8 cellular contexts compared by ENCODE assay signal in genomic region chr12:47819902-47820630, GRCh38. TPM values are rescaled to one million over a fixed set of nuclear protein-coding genes. Genes with fewer than 3 reads are reported as not detected.
A peak's percentile ranks its signal among the peaks of the same experiment; 100 is the strongest.
DNase-seq lines count a peak whose midpoint lies in the region; ATAC-seq and TF ChIP-seq lines count a peak whose summit lies in the region.

Gene HDAC7, minus strand, starts transcription at chr12:47819903. Its CDS starts 118 bp downstream, at chr12:47819785.

- H3K27ac Mint-ChIP-seq in IgD-negative memory B cell (peak within 1 kb of the TSS; percentile 95 to 97 (median 96)), progenitor cell of endocrine pancreas (peak within 1 kb of the TSS; percentile 99)

- intact Hi-C loops in T-helper 1 cell treated with Interleukin-12 subunit alpha and Interleukin-12 subunit beta and Interleukin-4 antibody, amounts not matched to agents 30 ng/mL and 1 ng/mL, for 36 hours (cut with micrococcal nuclease) = loop anchor here (1.0 to 10.0 kb wide), 4 partner anchors 13 to 1828 kb away; partner anchors contain the start of genes CCNT1 and SCAF11
- intact Hi-C loops in left ventricle myocardium inferior (cut with micrococcal nuclease) = no loop called here

- H3K4me3 ChIP-seq in left ventricle myocardium inferior = peak within 1 kb of the TSS; percentile 88

- peaks cover 51 to 57% (median 55%) of the 10 kb centered on the region in 3 donors for H3K4me1 Mint-ChIP-seq in IgD-negative memory B cell
- H3K4me1 Mint-ChIP-seq in progenitor cell of endocrine pancreas (ENCODE audit: low read depth) = peaks cover 38% of the 10 kb centered on the region

- DNase-seq in AG20443 (ENCODE audit: low spot score) (peak; percentile 91), GM19238 (ENCODE audit: insufficient read length, low spot score) (peak; percentile 71), left ventricle myocardium inferior (peak; percentile 94), progenitor cell of endocrine pancreas (ENCODE audit: low spot score, unreplicated experiment) (peak; percentile 49)

- no peak for ATAC-seq in HG03565 (IDR thresholded peaks at IDR 0.05; ENCODE audit: unreplicated experiment)

- H3K9me3 Mint-ChIP-seq in IgD-negative memory B cell (no peaks in the 10 kb centered on the region), progenitor cell of endocrine pancreas (ENCODE audit: low read depth) (no peaks in the 10 kb centered on the region)

- H3K4me1 ChIP-seq in left ventricle myocardium inferior = peaks cover 94% of the 10 kb centered on the region

- H3K9me3 ChIP-seq in left ventricle myocardium inferior (replicated peaks) = no peaks in the 10 kb centered on the region

- no peaks in the 10 kb centered on the region for H3K36me3 ChIP-seq in left ventricle myocardium inferior

- H3K4me3 Mint-ChIP-seq in IgD-negative memory B cell (peak within 1 kb of the TSS; percentile 89 to 96 (median 92)), progenitor cell of endocrine pancreas (ENCODE audit: low read depth) (peak within 1 kb of the TSS; percentile 83)

- no peaks in the 10 kb centered on the region for H3K27me3 ChIP-seq in left ventricle myocardium inferior (ENCODE audit: low read depth)

- H3K36me3 Mint-ChIP-seq in IgD-negative memory B cell (peaks cover 4% of the 10 kb centered on the region), progenitor cell of endocrine pancreas (ENCODE audit: insufficient read depth) (no peaks in the 10 kb centered on the region)

- H3K27ac ChIP-seq in angular gyrus (ENCODE audit: low read depth, low read length) = peak within 1 kb of the TSS; percentile 88
- peak within 1 kb of the TSS; percentile 99 for H3K27ac ChIP-seq in left ventricle myocardium inferior (replicated peaks)

- no peak for TF ChIP-seq CTCF in left ventricle myocardium inferior (IDR thresholded peaks at IDR 0.05; ENCODE audit: borderline replicate concordance)
- TF ChIP-seq CTCF in progenitor cell of endocrine pancreas (IDR thresholded peaks at IDR 0.05; ENCODE audit: unreplicated experiment) = no peak

- peaks cover 2% of the 10 kb centered on the region for H3K27me3 Mint-ChIP-seq in IgD-negative memory B cell
- no peaks in the 10 kb centered on the region for H3K27me3 Mint-ChIP-seq in progenitor cell of endocrine pancreas

RNA-seq across cellular contexts. Expression of gene HDAC7, which starts in this region (rescaled TPM):
- polyA plus RNA-seq in IgD-negative memory B cell = 20.9 TPM
- 214 and 220 TPM in 2 replicates for total RNA-seq in T-helper 1 cell treated with Interleukin-12 subunit alpha and Interleukin-12 subunit beta and Interleukin-4 antibody, amounts not matched to agents 30 ng/mL and 1 ng/mL, for 36 hours
- total RNA-seq in left ventricle myocardium inferior (47.1 TPM), progenitor cell of endocrine pancreas (80.0 and 81.0 TPM in 2 replicates)
